28 cellular contexts compared by ENCODE assay signal in genomic region chr1:94358630-94359599, GRCh38.
"Had no signal": no experiment of that assay in that cellular context is flagged by ENCODE, and none has a peak within 500 bp of the region (broad histone marks: within the 10 kb centered on the region; RNA-seq: fewer than 3 reads in every experiment).

No MANE protein-coding gene starts in this region.

- H3K4me2 ChIP-seq: smooth muscle cell had no signal

- H3K9me3 ChIP-seq: breast epithelium, mucosa of descending colon, thyroid gland, upper lobe of left lung had no signal

- DNase-seq: activated CD4-positive, alpha-beta T cell treated with anti-CD3 and anti-CD28 coated beads, Interleukin-2, amount 10 ng/mL, durations not matched to agents 7 days and 5 days; activated CD4-positive, CD25-positive, alpha-beta regulatory T cell treated with anti-CD3 and anti-CD28 coated beads, Interleukin-2, amount 50 U/mL, for 72 hours; activated CD8-positive, alpha-beta T cell treated with anti-CD3 and anti-CD28 coated beads for 36 hours; activated naive CD4-positive, alpha-beta T cell; activated T-cell treated with anti-CD3 and anti-CD28 coated beads, Interleukin-2, amount 50 U/mL, for 48 hours; dermis blood vessel endothelial cell; effector CD4-positive, alpha-beta T cell; hippocampal formation; mucosa of descending colon; retina; stimulated activated CD4-positive, alpha-beta T cell treated with anti-CD3 and anti-CD28 coated beads, Interleukin-1b, Interleukin-23, amount 100 ng/mL, for 48 hours; stimulated activated CD4-positive, alpha-beta T cell treated with anti-CD3 and anti-CD28 coated beads, Interleukin-4, amount 100 ng/mL, for 4 hours; stimulated activated CD8-positive, alpha-beta memory T cell treated with anti-CD3 and anti-CD28 coated beads, Interleukin-4, amount 100 ng/mL, for 48 hours; stimulated activated naive CD8-positive, alpha-beta T cell treated with anti-CD3 and anti-CD28 coated beads, Interleukin-15, amount 100 ng/mL, for 72 hours; T-helper 17 cell; T1000; thyroid gland had no signal

- H3K4me1 ChIP-seq: breast epithelium, thyroid gland had no signal

- H3K27me3 ChIP-seq: breast epithelium, thyroid gland, upper lobe of left lung had no signal

- H3K36me3 ChIP-seq: breast epithelium, thyroid gland, upper lobe of left lung had no signal

- H3K4me3 ChIP-seq: breast epithelium, lung, mucosa of descending colon, smooth muscle cell, thyroid gland, upper lobe of left lung had no signal

- FAIRE-seq: colon, frontal cortex, keratinocyte had no signal

- H3K27ac ChIP-seq: breast epithelium, epithelial cell of prostate, thyroid gland had no signal

- ATAC-seq: activated CD8-positive, alpha-beta T cell treated with anti-CD3 and anti-CD28 coated beads for 36 hours; activated naive CD4-positive, alpha-beta T cell treated with anti-CD3 and anti-CD28 coated beads, Interleukin-2, amount 50 U/mL, for 72 hours; mucosa of descending colon; natural killer cell treated with Interleukin-12 subunit alpha and Interleukin-12 subunit beta and Interleukin-15 and Interleukin-18, amount 100 ng/mL, for 72 hours; stimulated activated memory B cell treated with anti-CD40 and anti-IgM and Interleukin-4, amounts not matched to agents 10 μg/mL and 1 μg/mL and 100 μg/mL, for 72 hours; stimulated activated naive CD8-positive, alpha-beta T cell treated with anti-CD3 and anti-CD28 coated beads, Interleukin-15, amount 100 ng/mL, for 72 hours; T-helper 17 cell had no signal
